ENCODE assay signal across 23 cellular contexts in genomic region chr14:92386637-92387036, GRCh38.
A peak's percentile ranks its signal among the peaks of the same experiment; 100 is the strongest.
DNase-seq lines count a peak whose midpoint lies in the region; TF ChIP-seq lines count a peak whose summit lies in the region.
"Had no signal": no experiment of that assay in that cellular context is flagged by ENCODE, and none has a peak within 500 bp of the region (broad histone marks: within the 10 kb centered on the region; RNA-seq: fewer than 3 reads in every experiment).

No MANE protein-coding gene starts in this region.

- peaks cover 87 to 88% of the 10 kb centered on the region in 2 experiments for H3K4me1 ChIP-seq in neutrophil (ENCODE audit: control insufficient read depth in 1 of 2, insufficient read depth in 1 of 2, low read depth in 1 of 2, low read length in 1 of 2)
- H3K4me1 ChIP-seq in ovary (ENCODE audit: insufficient read depth), result no peaks in the 10 kb centered on the region
- H3K4me1 ChIP-seq: esophagus muscularis mucosa, gastroesophageal sphincter, psoas muscle had no signal

- 63 to 77% (median 76%) methylated on average over 9 of the region's 9 CpGs for WGBS in ovary, 3 donors

- no peaks in the 10 kb centered on the region for H3K9me3 ChIP-seq in neutrophil
- no peaks in the 10 kb centered on the region for H3K9me3 ChIP-seq in ovary
- H3K9me3 ChIP-seq: psoas muscle had no signal

- TF ChIP-seq EP300 in Ishikawa (IDR thresholded peaks at IDR 0.05; ENCODE audit: borderline replicate concordance) (no peak), ovary (IDR thresholded peaks at IDR 0.05) (no peak)

- DNase-seq in NOMO-1 treated with DMSO at 0.1 percent for 48 hours (lab: John Stamatoyannopoulos, UW; ENCODE audit: unreplicated experiment), result peak; percentile 91
- no peak for DNase-seq in inferior parietal cortex (ENCODE audit: extremely low spot score)
- DNase-seq in ureter (ENCODE audit: low spot score), result no peak
- DNase-seq in ovary, result no peak
- DNase-seq: activated CD8-positive, alpha-beta T cell treated with anti-CD3 and anti-CD28 coated beads, Interleukin-2, amount 10 ng/mL, durations not matched to agents 7 days and 5 days; activated naive CD4-positive, alpha-beta T cell treated with anti-CD3 and anti-CD28 coated beads, Interleukin-2, amount 50 U/mL, for 16 hours; activated T-cell treated with anti-CD3 and anti-CD28 coated beads, Interleukin-2, amount 50 U/mL, for 48 hours; CD8-positive, alpha-beta T cell; DMS79 treated with DMSO at 0.1 percent for 48 hours; effector CD8-positive, alpha-beta T cell; kidney glomerular epithelial cell; NCI-H1436; NCI-H2171; NCI-H748 treated with DMSO at 0.1 percent for 48 hours; psoas muscle; stimulated activated CD4-positive, alpha-beta T cell treated with anti-CD3 and anti-CD28 coated beads, Interleukin-4, amount 100 ng/mL, for 4 hours; stimulated activated naive CD8-positive, alpha-beta T cell treated with anti-CD3 and anti-CD28 coated beads, Interleukin-15, amount 100 ng/mL, for 72 hours; T1000 had no signal

- H3K9me3 Mint-ChIP-seq in dendritic cell treated with granulocyte-macrophage colony-stimulating factor and Interleukin-4, amounts not matched to agents 40 ng/mL and 50 ng/mL, for 4 days, result no peaks in the 10 kb centered on the region
- H3K9me3 Mint-ChIP-seq: CD8-positive, alpha-beta T cell; stimulated activated naive CD8-positive, alpha-beta T cell treated with anti-CD3 and anti-CD28 coated beads, Interleukin-15, amount 100 ng/mL, for 72 hours had no signal

- H3K27ac ChIP-seq in neutrophil (peak overlapping the region; percentile 94), ovary (no peak overlapping the region)
- H3K27ac ChIP-seq: esophagus muscularis mucosa, gastroesophageal sphincter, psoas muscle had no signal

- no peaks in the 10 kb centered on the region for H3K36me3 ChIP-seq in neutrophil
- H3K36me3 ChIP-seq in ovary, result no peaks in the 10 kb centered on the region
- H3K36me3 ChIP-seq: esophagus muscularis mucosa, gastroesophageal sphincter had no signal

- intact Hi-C loops in dendritic cell treated with granulocyte-macrophage colony-stimulating factor and Interleukin-4, amounts not matched to agents 40 ng/mL and 50 ng/mL, for 4 days (cut with micrococcal nuclease), result no loop called here
- intact Hi-C loops in ovary (cut with DNase I), result no loop called here

- H3K4me1 Mint-ChIP-seq in dendritic cell treated with granulocyte-macrophage colony-stimulating factor and Interleukin-4, amounts not matched to agents 40 ng/mL and 50 ng/mL, for 4 days (ENCODE audit: low read depth), result peaks cover 82% of the 10 kb centered on the region

- no peaks in the 10 kb centered on the region for H3K27me3 Mint-ChIP-seq in dendritic cell treated with granulocyte-macrophage colony-stimulating factor and Interleukin-4, amounts not matched to agents 40 ng/mL and 50 ng/mL, for 4 days
- H3K27me3 Mint-ChIP-seq: stimulated activated naive CD8-positive, alpha-beta T cell treated with anti-CD3 and anti-CD28 coated beads, Interleukin-15, amount 100 ng/mL, for 72 hours had no signal

- TF ChIP-seq CTCF in neutrophil (IDR thresholded peaks at IDR 0.05), result peak; percentile 8
- TF ChIP-seq CTCF in ovary (IDR thresholded peaks at IDR 0.05), result no peak

- H3K4me3 Mint-ChIP-seq in dendritic cell treated with granulocyte-macrophage colony-stimulating factor and Interleukin-4, amounts not matched to agents 40 ng/mL and 50 ng/mL, for 4 days, result no peak overlapping the region
- H3K4me3 Mint-ChIP-seq: activated CD8-positive, alpha-beta T cell treated with anti-CD3 and anti-CD28 coated beads, Interleukin-2, amount 10 ng/mL, durations not matched to agents 7 days and 5 days; CD8-positive, alpha-beta T cell; stimulated activated naive CD8-positive, alpha-beta T cell treated with anti-CD3 and anti-CD28 coated beads, Interleukin-15, amount 100 ng/mL, for 72 hours had no signal

- H3K27me3 ChIP-seq in neutrophil, result no peaks in the 10 kb centered on the region
- no peaks in the 10 kb centered on the region for H3K27me3 ChIP-seq in ovary
- H3K27me3 ChIP-seq: esophagus muscularis mucosa had no signal

- TF ChIP-seq POLR2A in ovary (IDR thresholded peaks at IDR 0.05), result no peak

- H3K4me3 ChIP-seq in neutrophil (ENCODE audit: low read depth in 1 of 2, low read length in 1 of 2), result peak overlapping the region; percentile 1 to 41
- H3K4me3 ChIP-seq in ovary, result no peak overlapping the region
- H3K4me3 ChIP-seq: esophagus muscularis mucosa, gastroesophageal sphincter, psoas muscle had no signal

- peak overlapping the region; percentile 39 for H3K27ac Mint-ChIP-seq in dendritic cell treated with granulocyte-macrophage colony-stimulating factor and Interleukin-4, amounts not matched to agents 40 ng/mL and 50 ng/mL, for 4 days
- H3K27ac Mint-ChIP-seq: activated CD8-positive, alpha-beta T cell treated with anti-CD3 and anti-CD28 coated beads, Interleukin-2, amount 10 ng/mL, durations not matched to agents 7 days and 5 days; CD8-positive, alpha-beta T cell; stimulated activated naive CD8-positive, alpha-beta T cell treated with anti-CD3 and anti-CD28 coated beads, Interleukin-15, amount 100 ng/mL, for 72 hours had no signal

- TF ChIP-seq RAD21 in Ishikawa (IDR thresholded peaks at IDR 0.05; ENCODE audit: low read depth), result no peak

- no peaks in the 10 kb centered on the region for H3K36me3 Mint-ChIP-seq in dendritic cell treated with granulocyte-macrophage colony-stimulating factor and Interleukin-4, amounts not matched to agents 40 ng/mL and 50 ng/mL, for 4 days (ENCODE audit: low read depth)
- H3K36me3 Mint-ChIP-seq: CD8-positive, alpha-beta T cell had no signal

TF ChIP-seq in Ishikawa, 13 proteins besides CTCF, POLR2A, EP300 and RAD21:
- TF ChIP-seq TEAD4 (IDR thresholded peaks at IDR 0.05) (no peak), CEBPB (IDR thresholded peaks at IDR 0.05) (peak; percentile 54)
